ENCODE assay signal across 8 cellular contexts in the genomic region with DNA sequence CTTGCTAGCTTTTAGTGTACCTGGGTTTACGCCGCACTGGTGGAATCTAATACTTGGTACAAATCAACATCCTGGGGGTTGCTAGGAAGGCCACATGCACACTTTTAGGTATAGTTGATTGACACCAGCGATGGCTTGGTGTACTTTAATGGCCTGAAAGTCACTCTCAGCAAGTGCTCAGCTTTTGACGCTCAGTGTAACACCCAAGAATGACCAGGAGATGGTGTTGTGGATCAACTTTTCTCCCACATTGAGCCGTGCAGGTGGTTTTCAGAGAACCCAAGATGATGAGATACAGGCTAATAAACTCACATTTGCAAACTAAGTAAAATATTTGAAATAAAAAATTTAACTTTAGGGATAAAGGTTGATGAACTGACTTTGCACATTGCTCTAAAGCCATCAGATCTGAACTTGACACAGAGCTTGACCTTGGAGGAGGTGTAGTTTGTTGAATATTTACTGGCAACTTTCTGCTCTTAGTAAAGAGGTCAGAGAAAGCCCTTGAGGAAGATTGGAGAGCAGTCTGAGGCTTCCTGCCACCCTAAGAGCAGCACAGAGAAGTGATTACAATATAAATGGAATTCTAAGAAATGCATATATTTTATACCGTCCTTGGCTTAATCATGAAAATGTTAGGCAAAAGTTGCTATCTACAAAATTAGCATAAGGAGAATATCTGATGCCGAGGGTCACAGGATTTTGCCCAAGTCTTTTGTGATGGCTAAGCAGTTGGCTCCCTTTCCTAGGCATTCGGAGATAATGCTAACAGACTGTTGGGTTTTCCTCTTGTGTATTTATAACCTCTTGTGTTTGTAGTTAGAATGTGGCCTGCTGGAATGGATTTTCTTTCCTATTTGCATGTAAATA.
DNase-seq lines count a peak whose midpoint lies in the region; ATAC-seq and TF ChIP-seq lines count a peak whose summit lies in the region.

No MANE protein-coding gene starts in this region.

- H3K9me3 Mint-ChIP-seq in activated CD4-positive, alpha-beta T cell treated with anti-CD3 and anti-CD28 coated beads, Interleukin-2, amount 10 ng/mL, durations not matched to agents 24 days and 14 days, result no peaks in the 10 kb centered on the region
- H3K9me3 Mint-ChIP-seq in activated T-helper 2 cell treated with anti-CD3 and anti-CD28 coated beads, Interferon-gamma antibody, Interleukin-2, Interleukin-4, amounts not matched to agents 10 μg/mL and 5 μg/mL and 100 μg/mL, durations not matched to agents 14 hours and 24 hours and 36 hours, result no peaks in the 10 kb centered on the region

- no peaks in the 10 kb centered on the region for H3K4me1 ChIP-seq in lung (ENCODE audit: control insufficient read depth in 2 of 2, insufficient read depth in 2 of 2, low read length in 2 of 2)

- H3K27me3 ChIP-seq in lung (ENCODE audit: control insufficient read depth, insufficient read depth), result no peaks in the 10 kb centered on the region

- no peak overlapping the region for H3K27ac Mint-ChIP-seq in activated CD4-positive, alpha-beta T cell treated with anti-CD3 and anti-CD28 coated beads, Interleukin-2, amount 10 ng/mL, durations not matched to agents 24 days and 14 days
- H3K27ac Mint-ChIP-seq in activated T-helper 2 cell treated with anti-CD3 and anti-CD28 coated beads, Interferon-gamma antibody, Interleukin-2, Interleukin-4, amounts not matched to agents 10 μg/mL and 5 μg/mL and 100 μg/mL, durations not matched to agents 14 hours and 24 hours and 36 hours, result no peak overlapping the region

- H3K4me3 ChIP-seq in lung, result no peak overlapping the region

- peak; percentile 84 for DNase-seq in activated CD4-positive, alpha-beta T cell treated with anti-CD3 and anti-CD28 coated beads, Interleukin-2, amount 10 ng/mL, durations not matched to agents 24 days and 14 days
- DNase-seq in activated CD4-positive, alpha-beta T cell treated with anti-CD3 and anti-CD28 coated beads for 1 hour, result no peak
- DNase-seq in HT-29 (ENCODE audit: low spot score) (peak; percentile 82), SHP77 treated with DMSO at 0.1 percent for 48 hours (lab: John Stamatoyannopoulos, UW) (peak; percentile 4), ecto neural progenitor cell (ENCODE audit: low spot score) (peak; percentile 53), lung (ENCODE audit: low spot score) (no peak)
- no peak for DNase-seq in activated T-helper 2 cell treated with anti-CD3 and anti-CD28 coated beads, Interferon-gamma antibody, Interleukin-2, Interleukin-4, amounts not matched to agents 10 μg/mL and 5 μg/mL and 100 μg/mL, durations not matched to agents 14 hours and 24 hours and 36 hours (ENCODE audit: low spot score)

- H3K4me1 Mint-ChIP-seq in activated CD4-positive, alpha-beta T cell treated with anti-CD3 and anti-CD28 coated beads, Interleukin-2, amount 10 ng/mL, durations not matched to agents 24 days and 14 days, result peaks cover 13% of the 10 kb centered on the region
- peaks cover 6% of the 10 kb centered on the region for H3K4me1 Mint-ChIP-seq in activated T-helper 2 cell treated with anti-CD3 and anti-CD28 coated beads, Interferon-gamma antibody, Interleukin-2, Interleukin-4, amounts not matched to agents 10 μg/mL and 5 μg/mL and 100 μg/mL, durations not matched to agents 14 hours and 24 hours and 36 hours (ENCODE audit: low read depth)

- intact Hi-C loops in activated CD4-positive, alpha-beta T cell treated with anti-CD3 and anti-CD28 coated beads, Interleukin-2, amount 10 ng/mL, durations not matched to agents 24 days and 14 days (cut with micrococcal nuclease), result loop anchor here (2.0 to 10.0 kb wide), 3 partner anchors 147 to 1049 kb away; partner anchors contain the start of gene THBS1
- intact Hi-C loops in activated T-helper 2 cell treated with anti-CD3 and anti-CD28 coated beads, Interferon-gamma antibody, Interleukin-2, Interleukin-4, amounts not matched to agents 10 μg/mL and 5 μg/mL and 100 μg/mL, durations not matched to agents 14 hours and 24 hours and 36 hours (cut with micrococcal nuclease), result loop anchor here (5.0 kb wide), 1 partner anchor 874 kb away; the partner anchor contains the start of gene THBS1

- no peaks in the 10 kb centered on the region for H3K36me3 ChIP-seq in lung (ENCODE audit: control insufficient read depth in 2 of 2, insufficient read depth in 2 of 2, low read length in 2 of 2)

- ATAC-seq in GM21367 (IDR thresholded peaks at IDR 0.05; ENCODE audit: unreplicated experiment) (peak; percentile 81), lung (ENCODE audit: insufficient read depth, low FRiP score) (peak; percentile 69)

- 51 to 55% methylated on average over 8 of the region's 8 CpGs for WGBS in lung, 2 donors

- TF ChIP-seq CTCF in lung (IDR thresholded peaks at IDR 0.05; ENCODE audit: control extremely low read depth, extremely low read depth), result peak; percentile 46

- H3K27me3 Mint-ChIP-seq in activated CD4-positive, alpha-beta T cell treated with anti-CD3 and anti-CD28 coated beads, Interleukin-2, amount 10 ng/mL, durations not matched to agents 24 days and 14 days, result peaks cover 17% of the 10 kb centered on the region
- peaks cover 12% of the 10 kb centered on the region for H3K27me3 Mint-ChIP-seq in activated T-helper 2 cell treated with anti-CD3 and anti-CD28 coated beads, Interferon-gamma antibody, Interleukin-2, Interleukin-4, amounts not matched to agents 10 μg/mL and 5 μg/mL and 100 μg/mL, durations not matched to agents 14 hours and 24 hours and 36 hours (ENCODE audit: low read depth)

- no peak overlapping the region for H3K27ac ChIP-seq in lung (ENCODE audit: low read depth in 1 of 2, low read length in 1 of 2)

- peaks cover 2% of the 10 kb centered on the region for H3K36me3 Mint-ChIP-seq in activated CD4-positive, alpha-beta T cell treated with anti-CD3 and anti-CD28 coated beads, Interleukin-2, amount 10 ng/mL, durations not matched to agents 24 days and 14 days (ENCODE audit: low read depth)
- no peaks in the 10 kb centered on the region for H3K36me3 Mint-ChIP-seq in activated T-helper 2 cell treated with anti-CD3 and anti-CD28 coated beads, Interferon-gamma antibody, Interleukin-2, Interleukin-4, amounts not matched to agents 10 μg/mL and 5 μg/mL and 100 μg/mL, durations not matched to agents 14 hours and 24 hours and 36 hours (ENCODE audit: low read depth)

- no peak overlapping the region for H3K4me3 Mint-ChIP-seq in activated CD4-positive, alpha-beta T cell treated with anti-CD3 and anti-CD28 coated beads, Interleukin-2, amount 10 ng/mL, durations not matched to agents 24 days and 14 days
- no peak overlapping the region for H3K4me3 Mint-ChIP-seq in activated T-helper 2 cell treated with anti-CD3 and anti-CD28 coated beads, Interferon-gamma antibody, Interleukin-2, Interleukin-4, amounts not matched to agents 10 μg/mL and 5 μg/mL and 100 μg/mL, durations not matched to agents 14 hours and 24 hours and 36 hours (ENCODE audit: low read depth)

- H3K9me3 ChIP-seq in lung (ENCODE audit: control insufficient read depth in 2 of 2, insufficient read depth in 1 of 2, low read length in 1 of 2), result no peaks in the 10 kb centered on the region

Comparison
In these comparisons a context has a peak if more than half of its experiments do, and no peak if none do; other contexts are left out.
1. DNase-seq: peak in activated CD4-positive, alpha-beta T cell treated with anti-CD3 and anti-CD28 coated beads, Interleukin-2, amount 10 ng/mL, durations not matched to agents 24 days and 14 days (single experiment), HT-29 (single experiment), SHP77 treated with DMSO at 0.1 percent for 48 hours (single experiment) and ecto neural progenitor cell (single experiment); none in activated CD4-positive, alpha-beta T cell treated with anti-CD3 and anti-CD28 coated beads for 1 hour (single experiment), lung (single experiment) and activated T-helper 2 cell treated with anti-CD3 and anti-CD28 coated beads, Interferon-gamma antibody, Interleukin-2, Interleukin-4, amounts not matched to agents 10 μg/mL and 5 μg/mL and 100 μg/mL, durations not matched to agents 14 hours and 24 hours and 36 hours (single experiment).